In the genomic region with DNA sequence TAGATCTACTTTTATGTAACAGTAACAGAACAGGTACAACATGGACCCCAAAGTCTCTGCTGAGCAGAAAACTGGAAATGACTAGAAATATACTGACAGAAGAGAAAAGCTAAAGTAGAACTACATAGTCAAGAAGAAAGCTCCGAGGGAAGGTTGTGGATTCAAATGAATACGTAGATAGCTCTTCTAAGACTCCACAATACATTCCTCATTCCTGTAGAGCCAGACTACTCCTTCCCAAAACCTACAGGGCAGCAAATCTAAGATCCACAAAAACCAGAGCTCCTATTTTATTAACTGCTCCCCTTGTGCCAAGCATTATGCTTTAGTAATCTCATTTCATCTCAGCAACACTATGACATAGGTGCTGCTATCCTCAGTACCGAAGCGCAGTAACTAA, we compare ENCODE assay signal across 13 cellular contexts.
"Had no signal": no experiment of that assay in that cellular context is flagged by ENCODE, and none has a peak within 500 bp of the region (broad histone marks: within the 10 kb centered on the region; RNA-seq: fewer than 3 reads in every experiment).

No MANE protein-coding gene starts in this region.

- H3K27me3 ChIP-seq: dorsolateral prefrontal cortex, ovary had no signal

- H3K36me3 ChIP-seq: ovary had no signal

- DNase-seq: activated CD4-positive, alpha-beta memory T cell treated with anti-CD3 and anti-CD28 coated beads, Interleukin-2, amount 10 ng/mL, durations not matched to agents 7 days and 5 days; activated CD4-positive, alpha-beta T cell treated with anti-CD3 and anti-CD28 coated beads for 1 hour; activated CD8-positive, alpha-beta memory T cell treated with anti-CD3 and anti-CD28 coated beads, Interleukin-2, amount 50 U/mL, for 48 hours; activated naive CD4-positive, alpha-beta T cell treated with anti-CD3 and anti-CD28 coated beads, Interleukin-2, amount 50 U/mL, for 16 hours; dorsolateral prefrontal cortex; foreskin melanocyte; head of caudate nucleus; mammary epithelial cell; ovary; stimulated activated CD4-positive, alpha-beta T cell treated with anti-CD3 and anti-CD28 coated beads, Interleukin-4, amount 100 ng/mL, for 1 hour; stimulated activated CD8-positive, alpha-beta memory T cell treated with anti-CD3 and anti-CD28 coated beads, Interleukin-4, amount 100 ng/mL, for 48 hours had no signal

- H3K4me3 Mint-ChIP-seq: activated CD4-positive, alpha-beta memory T cell treated with anti-CD3 and anti-CD28 coated beads, Interleukin-2, amount 10 ng/mL, durations not matched to agents 7 days and 5 days had no signal

- H3K27ac ChIP-seq: dorsolateral prefrontal cortex, ovary had no signal

- H3K9me3 ChIP-seq: ovary had no signal

- H3K4me3 ChIP-seq: dorsolateral prefrontal cortex, ovary had no signal

- H3K27me3 Mint-ChIP-seq: activated CD4-positive, alpha-beta memory T cell treated with anti-CD3 and anti-CD28 coated beads, Interleukin-2, amount 10 ng/mL, durations not matched to agents 7 days and 5 days had no signal

- ATAC-seq: left lobe of liver had no signal

- H3K27ac Mint-ChIP-seq: activated CD4-positive, alpha-beta memory T cell treated with anti-CD3 and anti-CD28 coated beads, Interleukin-2, amount 10 ng/mL, durations not matched to agents 7 days and 5 days; activated T-helper 2 cell treated with anti-CD3 and anti-CD28 coated beads, Interferon-gamma antibody, Interleukin-2, Interleukin-4, amounts not matched to agents 10 μg/mL and 5 μg/mL and 100 μg/mL, durations not matched to agents 14 hours and 24 hours and 36 hours had no signal
